ENCODE assay signal across 24 cellular contexts in the genomic region with DNA sequence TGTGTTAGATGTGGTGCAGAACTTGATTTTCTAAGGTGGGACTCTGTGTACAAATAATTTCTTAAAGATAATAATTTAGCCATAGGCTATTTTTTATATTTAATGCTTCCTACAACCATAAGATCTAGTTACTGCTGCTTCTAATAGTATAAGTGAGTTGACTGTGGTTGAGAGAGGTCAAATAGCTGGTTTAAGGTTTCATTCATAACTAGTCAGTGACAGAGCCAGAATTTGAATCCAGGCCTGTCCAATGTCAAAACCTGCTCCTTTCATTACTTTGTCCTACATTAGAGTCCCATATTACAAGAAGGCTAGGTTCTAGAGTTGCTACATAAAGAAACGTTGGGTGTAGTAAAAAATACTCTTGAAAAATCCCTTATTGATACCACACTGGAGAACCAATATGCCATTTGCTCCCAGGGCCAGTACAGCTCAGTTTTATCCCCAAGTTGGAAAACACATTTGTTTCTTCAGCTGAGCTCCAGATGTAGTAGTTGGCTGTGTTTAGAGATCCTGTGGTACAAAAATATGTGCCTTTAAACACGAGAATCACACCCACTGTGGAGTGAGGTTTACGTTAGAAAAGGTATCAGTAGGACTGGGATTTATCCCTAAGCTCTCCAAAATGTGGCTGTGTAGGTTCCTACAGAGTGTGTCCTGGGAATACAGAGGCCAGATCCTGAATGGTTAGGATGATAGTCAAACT.
DNase-seq lines count a peak whose midpoint lies in the region; ATAC-seq and TF ChIP-seq lines count a peak whose summit lies in the region.
"Had no signal": no experiment of that assay in that cellular context is flagged by ENCODE, and none has a peak within 500 bp of the region (broad histone marks: within the 10 kb centered on the region; RNA-seq: fewer than 3 reads in every experiment).

No MANE protein-coding gene starts in this region.

- POLR2A ChIA-PET in SK-N-SH (lab: Yijun Ruan, JAX) = no interaction called here

- CTCF ChIA-PET in SK-N-SH (lab: Yijun Ruan, JAX) = interaction anchor here (1.2 kb wide), 1 partner anchor 16 kb away, joined by 5 read pairs; no protein-coding TSS in a partner anchor

- TF ChIP-seq RAD21 in SK-N-SH (IDR thresholded peaks at IDR 0.05; ENCODE audit: low read length) = no peak

- no peaks in the 10 kb centered on the region for H3K9me3 Mint-ChIP-seq in endothelial cell (ENCODE audit: unreplicated experiment)
- H3K9me3 Mint-ChIP-seq: activated naive CD4-positive, alpha-beta T cell treated with anti-CD3 and anti-CD28 coated beads for 36 hours; activated T-cell treated with anti-CD3 and anti-CD28 coated beads, Interleukin-2, amount 50 U/mL, for 4 hours; brain; dendritic cell treated with granulocyte-macrophage colony-stimulating factor and Interleukin-4, amounts not matched to agents 40 ng/mL and 50 ng/mL, for 4 days; neural progenitor cell; type B pancreatic cell had no signal

- no peak overlapping the region for H3K4me2 ChIP-seq in SK-N-SH
- H3K4me2 ChIP-seq: neural progenitor cell had no signal

- no peak for DNase-seq in SK-N-SH
- DNase-seq in gastrocnemius medialis = no peak
- no peak for DNase-seq in activated CD4-positive, alpha-beta T cell treated with anti-CD3 and anti-CD28 coated beads for 1 hour
- no peak for DNase-seq in endothelial cell (ENCODE audit: low spot score)
- no peak for DNase-seq in ureter (ENCODE audit: low spot score)
- DNase-seq: activated CD4-positive, CD25-positive, alpha-beta regulatory T cell; activated naive CD4-positive, alpha-beta T cell treated with anti-CD3 and anti-CD28 coated beads for 36 hours; activated T-cell treated with anti-CD3 and anti-CD28 coated beads, Interleukin-2, amount 50 U/mL, for 4 hours; left colon; NCI-H2107; NCI-H510A treated with DMSO at 0.1 percent for 48 hours; stimulated activated CD4-positive, alpha-beta T cell treated with anti-CD3 and anti-CD28 coated beads, Interleukin-2, amount 100 ng/mL, for 24 hours; stimulated activated naive CD4-positive, alpha-beta T cell treated with Interleukin-2 at 50 U/mL for 16 hours; T1000 had no signal

- H3K36me3 Mint-ChIP-seq in endothelial cell (ENCODE audit: low read depth, unreplicated experiment) = no peaks in the 10 kb centered on the region
- H3K36me3 Mint-ChIP-seq: neural progenitor cell had no signal

- no peak overlapping the region for H3K4me3 Mint-ChIP-seq in endothelial cell (ENCODE audit: unreplicated experiment)
- H3K4me3 Mint-ChIP-seq: activated naive CD4-positive, alpha-beta T cell treated with anti-CD3 and anti-CD28 coated beads for 36 hours; activated T-cell treated with anti-CD3 and anti-CD28 coated beads, Interleukin-2, amount 50 U/mL, for 4 hours; brain; dendritic cell treated with granulocyte-macrophage colony-stimulating factor and Interleukin-4, amounts not matched to agents 40 ng/mL and 50 ng/mL, for 4 days; neural progenitor cell; type B pancreatic cell had no signal

- H3K27me3 Mint-ChIP-seq in endothelial cell (ENCODE audit: unreplicated experiment) = no peaks in the 10 kb centered on the region
- H3K27me3 Mint-ChIP-seq: dendritic cell treated with granulocyte-macrophage colony-stimulating factor and Interleukin-4, amounts not matched to agents 40 ng/mL and 50 ng/mL, for 4 days; type B pancreatic cell had no signal

- H3K9me3 ChIP-seq in SK-N-SH (no peaks in the 10 kb centered on the region), gastrocnemius medialis (no peaks in the 10 kb centered on the region)

- no peak for ATAC-seq in SK-N-SH treated with all-trans-retinoic acid at 6 μM for 48 hours
- no peak for ATAC-seq in gastrocnemius medialis
- ATAC-seq: activated T-cell treated with anti-CD3 and anti-CD28 coated beads, Interleukin-2, amount 50 U/mL, for 4 hours had no signal

- H3F3A ChIP-seq in SK-N-SH (replicated peaks; ENCODE audit: insufficient read depth) = no peaks in the 10 kb centered on the region

- H3K27ac Mint-ChIP-seq in endothelial cell (ENCODE audit: unreplicated experiment) = no peak overlapping the region
- H3K27ac Mint-ChIP-seq: activated naive CD4-positive, alpha-beta T cell treated with anti-CD3 and anti-CD28 coated beads for 36 hours; dendritic cell treated with granulocyte-macrophage colony-stimulating factor and Interleukin-4, amounts not matched to agents 40 ng/mL and 50 ng/mL, for 4 days; progenitor cell of endocrine pancreas; type B pancreatic cell had no signal

- H3K79me2 ChIP-seq in SK-N-SH (ENCODE audit: insufficient read depth) = no peaks in the 10 kb centered on the region

- no peaks in the 10 kb centered on the region for H4K20me1 ChIP-seq in SK-N-SH (ENCODE audit: insufficient read depth)

- no peak for TF ChIP-seq POLR2A in gastrocnemius medialis (IDR thresholded peaks at IDR 0.05)

- H3K9me2 ChIP-seq in SK-N-SH = no peaks in the 10 kb centered on the region

- in situ Hi-C loops in gastrocnemius medialis (cut with MboI; ENCODE audit: low sequenced_read_pairs in 4 of 4) = loop anchor here in 1 of 4 donors (25.0 kb wide), 1 partner anchor 143 kb away; no protein-coding TSS in a partner anchor

- 17% methylated on average over 3 of the region's 3 CpGs for WGBS in SK-N-SH (ENCODE audit: low lambda C conversion rate)

- no peak overlapping the region for H3K9ac ChIP-seq in SK-N-SH
- H3K9ac ChIP-seq: neural progenitor cell had no signal

- no peaks in the 10 kb centered on the region for H3K36me3 ChIP-seq in SK-N-SH (replicated peaks in 1 of 2; ENCODE audit: control insufficient read depth in 1 of 2, insufficient read depth in 2 of 2, low read length in 1 of 2)
- H3K36me3 ChIP-seq in gastrocnemius medialis = no peaks in the 10 kb centered on the region
- H3K36me3 ChIP-seq: neural progenitor cell had no signal

- no peaks in the 10 kb centered on the region for H3K4me1 ChIP-seq in SK-N-SH (ENCODE audit: control insufficient read depth in 1 of 2, insufficient read depth in 2 of 2, low read depth in 1 of 2, low read length in 1 of 2)
- H3K4me1 ChIP-seq in gastrocnemius medialis = no peaks in the 10 kb centered on the region
- H3K4me1 ChIP-seq: neural progenitor cell had no signal

- no peak for TF ChIP-seq EP300 in SK-N-SH (IDR thresholded peaks at IDR 0.05; ENCODE audit: borderline replicate concordance in 1 of 2, low read depth in 1 of 2, low read length in 1 of 2)

- H3K27me3 ChIP-seq in SK-N-SH (ENCODE audit: insufficient read depth) (0 out of 2 replicates have a peak, but pooled peaks cover 2% of the 10 kb centered on the region), layer of hippocampus (ENCODE audit: control insufficient read depth, insufficient read depth, low read length) (no peaks in the 10 kb centered on the region), gastrocnemius medialis (no peaks in the 10 kb centered on the region)
- H3K27me3 ChIP-seq: neural progenitor cell had no signal

- H2AFZ ChIP-seq in SK-N-SH (ENCODE audit: low read depth) = no peak overlapping the region
- H2AFZ ChIP-seq: neural progenitor cell had no signal

- TF ChIP-seq CTCF in SK-N-SH (IDR thresholded peaks at IDR 0.05) (no peak), gastrocnemius medialis (IDR thresholded peaks at IDR 0.05 in 4 of 5, conservative IDR thresholded peaks at IDR 0.05 in 1 of 5) (no peak), endothelial cell (IDR thresholded peaks at IDR 0.05; ENCODE audit: unreplicated experiment) (no peak)

- intact Hi-C loops in gastrocnemius medialis (cut with DNase I; ENCODE audit: low total_unique reads) = no loop called here

- H3K4me3 ChIP-seq in SK-N-SH (ENCODE audit: low read depth in 2 of 2, low read length in 1 of 2) = no peak overlapping the region
- H3K4me3 ChIP-seq in gastrocnemius medialis = no peak overlapping the region
- H3K4me3 ChIP-seq: neural progenitor cell, SK-N-MC had no signal

- no peak overlapping the region for H3K27ac ChIP-seq in SK-N-SH (ENCODE audit: low read depth in 2 of 2, low read length in 1 of 2)
- peak overlapping the region; percentile 62 for H3K27ac ChIP-seq in cingulate gyrus (ENCODE audit: low read depth, low read length)
- peak overlapping the region; percentile 62 for H3K27ac ChIP-seq in layer of hippocampus (ENCODE audit: low read depth, low read length)
- no peak overlapping the region for H3K27ac ChIP-seq in gastrocnemius medialis
- H3K27ac ChIP-seq: 22Rv1, neural progenitor cell, SK-N-MC had no signal

- H3K4me1 Mint-ChIP-seq in endothelial cell (ENCODE audit: unreplicated experiment) = no peaks in the 10 kb centered on the region

TF ChIP-seq in SK-N-SH, 30 proteins besides CTCF, POLR2A, EP300 and RAD21 (continues in another document):
- TF ChIP-seq TCF12 (IDR thresholded peaks at IDR 0.05) (peak; percentile 45; the same call in 1 of the 2 replicates), TEAD4 (IDR thresholded peaks at IDR 0.05; ENCODE audit: borderline replicate concordance, insufficient read depth) (no peak)

TF ChIP-seq in SK-N-SH treated with all-trans-retinoic acid at 6 μM for 48 hours, 23 proteins besides CTCF, POLR2A, EP300 and RAD21 (continues in another document):
- TF ChIP-seq TOX (CRISPR knock-in tag; IDR thresholded peaks at IDR 0.05; ENCODE audit: borderline replicate concordance) (no peak), CSDC2 (CRISPR knock-in tag; IDR thresholded peaks at IDR 0.05) (no peak), RARB (CRISPR knock-in tag; IDR thresholded peaks at IDR 0.05) (no peak), ESRRG (CRISPR knock-in tag; IDR thresholded peaks at IDR 0.05) (no peak), ZNF565 (CRISPR knock-in tag; conservative IDR thresholded peaks at IDR 0.05; ENCODE audit: low read depth) (no peak), ZFP3 (CRISPR knock-in tag; IDR thresholded peaks at IDR 0.05) (no peak), GLIS3 (CRISPR knock-in tag; IDR thresholded peaks at IDR 0.05) (no peak), OSR1 (CRISPR knock-in tag; IDR thresholded peaks at IDR 0.05) (no peak), ARNTL (CRISPR knock-in tag; IDR thresholded peaks at IDR 0.05; ENCODE audit: borderline replicate concordance, low read depth) (no peak)

Comparison
In these comparisons a context has a peak if more than half of its experiments do, and no peak if none do; other contexts are left out.
1. H3K27ac ChIP-seq: peak in cingulate gyrus (single experiment) and layer of hippocampus (single experiment); none in SK-N-SH (0 of 2) and gastrocnemius medialis (0 of 4).